5 cellular contexts compared by ENCODE assay signal in the genomic region with DNA sequence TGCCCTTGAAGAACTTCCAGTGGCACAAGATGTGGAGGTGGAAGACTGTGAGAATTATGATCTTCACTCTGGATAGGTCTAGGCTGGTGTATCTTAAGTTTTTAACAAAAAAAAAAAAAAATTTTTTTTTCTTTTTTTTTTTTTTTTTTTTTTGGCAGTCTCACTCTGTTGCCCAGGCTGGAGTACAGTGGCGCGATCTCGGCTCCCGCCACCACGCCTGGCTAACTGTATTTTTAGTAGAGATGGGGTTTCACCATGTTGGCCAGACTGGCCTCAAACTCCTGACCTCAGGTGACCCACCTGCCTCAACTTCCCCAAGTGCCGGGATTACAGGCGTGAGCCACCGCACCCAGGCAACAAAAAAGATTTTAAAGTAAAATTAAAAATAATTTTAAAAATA.
"Had no signal": no experiment of that assay in that cellular context is flagged by ENCODE, and none has a peak within 500 bp of the region (broad histone marks: within the 10 kb centered on the region; RNA-seq: fewer than 3 reads in every experiment).

No MANE protein-coding gene starts in this region.

- H3K27ac ChIP-seq: HL-60, KMS-11 had no signal

- H3K4me3 ChIP-seq: K562 had no signal

- DNase-seq: IMR-90, KBM-7 had no signal
